9 cellular contexts compared by ENCODE assay signal in the genomic region with DNA sequence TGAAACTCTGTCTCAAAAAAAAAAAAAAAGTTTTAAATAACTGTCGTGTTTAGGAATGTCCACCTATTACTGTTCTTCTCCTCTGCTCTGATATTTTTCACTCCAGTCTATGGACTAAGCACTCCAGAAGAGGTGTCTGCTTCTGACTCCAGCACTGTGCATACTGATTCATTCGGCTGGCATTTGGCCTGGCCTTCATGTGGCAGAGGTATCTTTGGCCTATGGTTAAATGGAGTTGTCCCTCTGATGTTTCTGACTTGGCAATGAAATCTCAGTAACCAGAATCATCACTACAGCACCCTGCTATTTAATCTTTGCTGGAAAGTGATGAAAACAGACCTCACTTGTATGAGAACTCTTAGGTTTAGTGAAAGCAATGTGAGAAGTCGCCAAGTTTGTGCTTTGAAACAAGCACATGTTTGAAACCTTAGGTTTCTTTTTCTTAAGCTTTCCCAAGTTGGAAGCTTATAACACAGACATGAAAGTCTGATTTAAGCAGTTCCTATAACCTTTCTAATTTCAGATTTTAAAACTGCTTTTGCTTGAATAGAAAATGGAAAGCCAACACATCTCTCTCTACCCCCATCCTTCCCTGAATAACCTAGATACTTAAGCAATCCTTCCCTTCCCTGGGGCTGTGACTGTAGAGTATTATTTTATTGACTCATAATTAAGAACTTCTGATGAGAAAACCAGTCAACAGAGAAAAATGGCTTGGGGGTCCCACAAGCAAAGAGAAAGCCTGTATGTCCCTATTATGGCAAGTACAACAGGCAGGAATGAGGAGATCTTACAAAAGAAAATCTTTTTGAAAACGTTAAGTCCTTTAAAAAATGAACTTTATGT.
DNase-seq lines count a peak whose midpoint lies in the region; ATAC-seq and TF ChIP-seq lines count a peak whose summit lies in the region.
"Had no signal": no experiment of that assay in that cellular context is flagged by ENCODE, and none has a peak within 500 bp of the region (broad histone marks: within the 10 kb centered on the region; RNA-seq: fewer than 3 reads in every experiment).

No MANE protein-coding gene starts in this region.

- POLR2A ChIA-PET in Caco-2 (lab: Charles Lee): no interaction called here

- no peaks in the 10 kb centered on the region for H3K9me2 ChIP-seq in MM.1S (replicated peaks; ENCODE audit: insufficient read depth, low read length)

- H3K4me3 Mint-ChIP-seq in Caco-2 (ENCODE audit: unreplicated experiment): no peak overlapping the region

- H3K36me3 ChIP-seq in Caco-2 (ENCODE audit: control insufficient read depth, insufficient read depth, low read length) (no peaks in the 10 kb centered on the region), MM.1S (replicated peaks; ENCODE audit: insufficient read depth, low read length) (no peaks in the 10 kb centered on the region), colonic mucosa (no peaks in the 10 kb centered on the region), osteoblast (ENCODE audit: insufficient read depth, low read length) (no peaks in the 10 kb centered on the region)

- H3K9me3 ChIP-seq in Caco-2 (no peaks in the 10 kb centered on the region), MM.1S (replicated peaks; ENCODE audit: insufficient read depth, low read length) (no peaks in the 10 kb centered on the region), colonic mucosa (no peaks in the 10 kb centered on the region), osteoblast (ENCODE audit: low read depth, low read length) (no peaks in the 10 kb centered on the region)

- H4K20me1 ChIP-seq in MM.1S (ENCODE audit: insufficient read depth, low read length): no peaks in the 10 kb centered on the region
- H4K20me1 ChIP-seq in osteoblast (ENCODE audit: insufficient read depth, low read length): no peaks in the 10 kb centered on the region

- no peaks in the 10 kb centered on the region for H3K9me3 Mint-ChIP-seq in Caco-2 (ENCODE audit: unreplicated experiment)

- ATAC-seq in GM19324 (IDR thresholded peaks at IDR 0.05; ENCODE audit: low FRiP score, unreplicated experiment) (no peak), HG03025 (IDR thresholded peaks at IDR 0.05; ENCODE audit: low FRiP score, unreplicated experiment) (no peak)

- H3K4me1 Mint-ChIP-seq in Caco-2 (ENCODE audit: low read depth, unreplicated experiment): peaks cover 10% of the 10 kb centered on the region

- DNase-seq in Caco-2 (no peak), MM.1S (no peak), colonic mucosa (no peak), osteoblast (ENCODE audit: insufficient read length, low spot score, missing footprints) (peak; percentile 86), germinal center (ENCODE audit: low spot score) (no peak), NCI-H2171 (lab: John Stamatoyannopoulos, UW) (no peak)
- DNase-seq: small intestine had no signal

- H3K79me2 ChIP-seq in MM.1S (ENCODE audit: low read length) (peaks cover 40% of the 10 kb centered on the region; the same call in 1 of the 2 replicates), osteoblast (ENCODE audit: insufficient read depth, low read length) (peaks cover 59% of the 10 kb centered on the region)

- intact Hi-C loops in Caco-2 (cut with micrococcal nuclease; ENCODE audit: unreplicated experiment) (no loop called here), colonic mucosa (cut with DNase I) (no loop called here)

- BruUV-seq in Caco-2 (replicated peaks; lab: Mats Ljungman, UMichigan): no TSS peak

- H3K27me3 Mint-ChIP-seq in Caco-2 (ENCODE audit: insufficient read depth, unreplicated experiment): no peaks in the 10 kb centered on the region

- 0 out of 2 replicates have a peak overlapping the region, but pooled peaks have one; percentile 3 for H3K27ac ChIP-seq in MM.1S (ENCODE audit: low read length)
- H3K27ac ChIP-seq in colonic mucosa: peak overlapping the region; percentile 2
- peak overlapping the region; percentile 97 for H3K27ac ChIP-seq in osteoblast (ENCODE audit: low read depth, low read length)

- H3K4me3 ChIP-seq in Caco-2 (ENCODE audit: low read depth, low read length) (no peak overlapping the region), MM.1S (ENCODE audit: low read length) (no peak overlapping the region), colonic mucosa (no peak overlapping the region), osteoblast (ENCODE audit: insufficient read depth, low read length) (peak overlapping the region; percentile 34)

- CTCF ChIA-PET in Caco-2 (lab: Charles Lee): interaction anchor here (0.7 kb wide), 1 partner anchor 155 kb away, joined by 4 read pairs; no protein-coding TSS in a partner anchor

- peak overlapping the region; percentile 30 for H3K27ac Mint-ChIP-seq in Caco-2 (ENCODE audit: unreplicated experiment)

- no peak overlapping the region for H2AFZ ChIP-seq in MM.1S (ENCODE audit: low read length)
- H2AFZ ChIP-seq in osteoblast (ENCODE audit: low read length): no peak overlapping the region

- no peaks in the 10 kb centered on the region for H3K36me3 Mint-ChIP-seq in Caco-2 (ENCODE audit: insufficient read depth, unreplicated experiment)

- H3K9ac ChIP-seq in MM.1S (ENCODE audit: low read length) (no peak overlapping the region), colonic mucosa (ENCODE audit: low read depth in 2 of 2, low read length in 2 of 2) (no peak overlapping the region)

- H3K4me1 ChIP-seq in Caco-2 (peaks cover 10% of the 10 kb centered on the region), MM.1S (ENCODE audit: low read length) (peaks cover 55% of the 10 kb centered on the region), colonic mucosa (no peaks in the 10 kb centered on the region), osteoblast (ENCODE audit: insufficient read depth, low read length) (peaks cover 47% of the 10 kb centered on the region)

- peaks cover 33% of the 10 kb centered on the region for H3F3A ChIP-seq in MM.1S (ENCODE audit: insufficient read depth, low read length)

- no peaks in the 10 kb centered on the region for H3K27me3 ChIP-seq in Caco-2 (replicated peaks; ENCODE audit: control insufficient read depth, insufficient read depth, low read length)
- no peaks in the 10 kb centered on the region for H3K27me3 ChIP-seq in MM.1S (replicated peaks; ENCODE audit: insufficient read depth, low read length)
- H3K27me3 ChIP-seq in colonic mucosa: no peaks in the 10 kb centered on the region
- no peaks in the 10 kb centered on the region for H3K27me3 ChIP-seq in osteoblast (ENCODE audit: insufficient read depth, low read length)

- H3K4me2 ChIP-seq in MM.1S (ENCODE audit: low read depth, low read length) (peak overlapping the region; percentile 30), osteoblast (ENCODE audit: insufficient read depth, low read length) (peak overlapping the region; percentile 72)

- TF ChIP-seq CTCF in Caco-2 (IDR thresholded peaks at IDR 0.05; ENCODE audit: insufficient read depth in 1 of 2, low read depth in 1 of 2, low read length in 1 of 2, severe bottlenecking in 1 of 2, unreplicated experiment in 1 of 2) (no peak), MM.1S (IDR thresholded peaks at IDR 0.05; ENCODE audit: low read length) (no peak), colonic mucosa (IDR thresholded peaks at IDR 0.05) (no peak), osteoblast (IDR thresholded peaks at IDR 0.05; ENCODE audit: extremely low read depth, low read depth, low read length) (no peak)

Comparison
In these comparisons a context has a peak if more than half of its experiments do, and no peak if none do; other contexts are left out.
1. H3K27ac ChIP-seq: peak in every context shown above with its lines; median percentile 97 in osteoblast; 3 in MM.1S; 2 in colonic mucosa.